Comparison of ENCODE assay signal across 29 cellular contexts in genomic region chr6:113870917-113871316, GRCh38.
"Had no signal": no experiment of that assay in that cellular context is flagged by ENCODE, and none has a peak within 500 bp of the region (broad histone marks: within the 10 kb centered on the region; RNA-seq: fewer than 3 reads in every experiment).

No MANE protein-coding gene starts in this region.

- H3K9ac ChIP-seq: KMS-11 had no signal

- DNase-seq: activated CD4-positive, alpha-beta T cell treated with anti-CD3 and anti-CD28 coated beads, Interleukin-2, amount 50 U/mL, for 4 hours; activated CD8-positive, alpha-beta T cell treated with anti-CD3 and anti-CD28 coated beads for 36 hours; activated effector memory CD4-positive, alpha-beta T cell treated with anti-CD3 and anti-CD28 coated beads, Interleukin-2, amount 50 U/mL, for 16 hours; activated naive CD4-positive, alpha-beta T cell; activated naive CD4-positive, alpha-beta T cell treated with anti-CD3 and anti-CD28 coated beads, Interleukin-2, amount 50 U/mL, for 16 hours; activated naive CD8-positive, alpha-beta T cell treated with anti-CD3 and anti-CD28 coated beads for 36 hours; activated T-cell treated with anti-CD3 and anti-CD28 coated beads, Interleukin-2, amount 50 U/mL, for 1 hour; activated T-cell treated with anti-CD3 and anti-CD28 coated beads, Interleukin-2, amount 50 U/mL, for 72 hours; amniotic stem cell; aorta; brain microvascular endothelial cell; central memory CD4-positive, alpha-beta T cell; NCI-H1105; NCI-H1417 treated with DMSO at 0.1 percent for 48 hours; NCI-H187 treated with DMSO at 0.1 percent for 48 hours; NCI-H2081; NCI-H2171 treated with DMSO at 0.1 percent for 48 hours; NCI-H226; NCI-H446 treated with DMSO at 0.1 percent for 48 hours; NCI-H524; Peyer's patch; RPMI8226; SIG-M5 had no signal

- H3K36me3 Mint-ChIP-seq: activated naive CD8-positive, alpha-beta T cell treated with anti-CD3 and anti-CD28 coated beads for 36 hours had no signal

- H3K27ac ChIP-seq: KMS-11, Peyer's patch had no signal

- H3K4me2 ChIP-seq: KMS-11 had no signal

- H3K9me3 Mint-ChIP-seq: activated CD4-positive, alpha-beta T cell treated with anti-CD3 and anti-CD28 coated beads, Interleukin-2, amount 10 ng/mL, durations not matched to agents 24 days and 14 days; activated CD8-positive, alpha-beta T cell treated with anti-CD3 and anti-CD28 coated beads for 36 hours; activated naive CD8-positive, alpha-beta T cell treated with anti-CD3 and anti-CD28 coated beads for 36 hours; activated T-cell treated with anti-CD3 and anti-CD28 coated beads, Interleukin-2, amount 50 U/mL, for 72 hours; activated T-helper 17 cell treated with anti-CD3 and anti-CD28 coated beads, Interleukin-2, amount 50 U/mL, for 72 hours; T-helper 1 cell treated with Interleukin-12 subunit alpha and Interleukin-12 subunit beta and Interleukin-4 antibody, amounts not matched to agents 30 μg/mL and 1 μg/mL, for 36 hours; T-helper 2 cell treated with Interferon-gamma antibody and Interleukin-4, amounts not matched to agents 5 μg/mL and 100 μg/mL, for 36 hours had no signal

- H3K27ac Mint-ChIP-seq: activated CD4-positive, alpha-beta T cell treated with anti-CD3 and anti-CD28 coated beads, Interleukin-2, amount 10 ng/mL, durations not matched to agents 24 days and 14 days; activated CD8-positive, alpha-beta T cell treated with anti-CD3 and anti-CD28 coated beads for 36 hours; activated naive CD8-positive, alpha-beta T cell treated with anti-CD3 and anti-CD28 coated beads for 36 hours; activated T-cell treated with anti-CD3 and anti-CD28 coated beads, Interleukin-2, amount 50 U/mL, for 72 hours; activated T-helper 17 cell treated with anti-CD3 and anti-CD28 coated beads, Interleukin-2, amount 50 U/mL, for 72 hours; T-helper 1 cell treated with Interleukin-12 subunit alpha and Interleukin-12 subunit beta and Interleukin-4 antibody, amounts not matched to agents 30 μg/mL and 1 μg/mL, for 36 hours; T-helper 2 cell treated with Interferon-gamma antibody and Interleukin-4, amounts not matched to agents 5 μg/mL and 100 μg/mL, for 36 hours had no signal

- H3K36me3 ChIP-seq: brain microvascular endothelial cell, Peyer's patch had no signal

- H3K4me1 Mint-ChIP-seq: activated T-helper 17 cell treated with anti-CD3 and anti-CD28 coated beads, Interleukin-2, amount 50 U/mL, for 72 hours had no signal

- H3K4me1 ChIP-seq: Peyer's patch had no signal

- H3K4me3 Mint-ChIP-seq: activated CD4-positive, alpha-beta T cell treated with anti-CD3 and anti-CD28 coated beads, Interleukin-2, amount 10 ng/mL, durations not matched to agents 24 days and 14 days; activated CD8-positive, alpha-beta T cell treated with anti-CD3 and anti-CD28 coated beads for 36 hours; activated naive CD8-positive, alpha-beta T cell treated with anti-CD3 and anti-CD28 coated beads for 36 hours; activated T-cell treated with anti-CD3 and anti-CD28 coated beads, Interleukin-2, amount 50 U/mL, for 72 hours; activated T-helper 17 cell treated with anti-CD3 and anti-CD28 coated beads, Interleukin-2, amount 50 U/mL, for 72 hours; T-helper 1 cell treated with Interleukin-12 subunit alpha and Interleukin-12 subunit beta and Interleukin-4 antibody, amounts not matched to agents 30 μg/mL and 1 μg/mL, for 36 hours; T-helper 2 cell treated with Interferon-gamma antibody and Interleukin-4, amounts not matched to agents 5 μg/mL and 100 μg/mL, for 36 hours had no signal

- H3K9me3 ChIP-seq: Peyer's patch had no signal

- ATAC-seq: activated CD8-positive, alpha-beta T cell treated with anti-CD3 and anti-CD28 coated beads for 36 hours; activated T-cell treated with anti-CD3 and anti-CD28 coated beads, Interleukin-2, amount 50 U/mL, for 72 hours; activated T-helper 17 cell treated with anti-CD3 and anti-CD28 coated beads, Interleukin-2, amount 50 U/mL, for 72 hours had no signal

- FAIRE-seq: TTC549 had no signal

- H3K27me3 ChIP-seq: brain microvascular endothelial cell, Peyer's patch had no signal

- H3K4me3 ChIP-seq: Peyer's patch had no signal
